In genomic region chr10:61902448-61903183, GRCh38 we compare ENCODE assay signal across 1 cellular context.
A peak's percentile ranks its signal among the peaks of the same experiment; 100 is the strongest.
TF ChIP-seq lines count a peak whose summit lies in the region.

No MANE protein-coding gene starts in this region.

TF ChIP-seq in HEK293, 187 proteins besides CTCF, POLR2A, EP300 and RAD21 (continued from another document and continues in another):
- TF ChIP-seq, protein P1, sequence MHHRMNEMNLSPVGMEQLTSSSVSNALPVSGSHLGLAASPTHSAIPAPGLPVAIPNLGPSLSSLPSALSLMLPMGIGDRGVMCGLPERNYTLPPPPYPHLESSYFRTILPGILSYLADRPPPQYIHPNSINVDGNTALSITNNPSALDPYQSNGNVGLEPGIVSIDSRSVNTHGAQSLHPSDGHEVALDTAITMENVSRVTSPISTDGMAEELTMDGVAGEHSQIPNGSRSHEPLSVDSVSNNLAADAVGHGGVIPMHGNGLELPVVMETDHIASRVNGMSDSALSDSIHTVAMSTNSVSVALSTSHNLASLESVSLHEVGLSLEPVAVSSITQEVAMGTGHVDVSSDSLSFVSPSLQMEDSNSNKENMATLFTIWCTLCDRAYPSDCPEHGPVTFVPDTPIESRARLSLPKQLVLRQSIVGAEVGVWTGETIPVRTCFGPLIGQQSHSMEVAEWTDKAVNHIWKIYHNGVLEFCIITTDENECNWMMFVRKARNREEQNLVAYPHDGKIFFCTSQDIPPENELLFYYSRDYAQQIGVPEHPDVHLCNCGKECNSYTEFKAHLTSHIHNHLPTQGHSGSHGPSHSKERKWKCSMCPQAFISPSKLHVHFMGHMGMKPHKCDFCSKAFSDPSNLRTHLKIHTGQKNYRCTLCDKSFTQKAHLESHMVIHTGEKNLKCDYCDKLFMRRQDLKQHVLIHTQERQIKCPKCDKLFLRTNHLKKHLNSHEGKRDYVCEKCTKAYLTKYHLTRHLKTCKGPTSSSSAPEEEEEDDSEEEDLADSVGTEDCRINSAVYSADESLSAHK (tag by site-specific recombination; IDR thresholded peaks at IDR 0.05) = peak; percentile 63
- TF ChIP-seq ZNF785 (tag by site-specific recombination; IDR thresholded peaks at IDR 0.05) = no peak
- TF ChIP-seq ZNF148 (tag by site-specific recombination; IDR thresholded peaks at IDR 0.05; ENCODE audit: borderline replicate concordance) = no peak
- no peak for TF ChIP-seq OVOL3 (tag by site-specific recombination; IDR thresholded peaks at IDR 0.05)
- TF ChIP-seq, protein P2, sequence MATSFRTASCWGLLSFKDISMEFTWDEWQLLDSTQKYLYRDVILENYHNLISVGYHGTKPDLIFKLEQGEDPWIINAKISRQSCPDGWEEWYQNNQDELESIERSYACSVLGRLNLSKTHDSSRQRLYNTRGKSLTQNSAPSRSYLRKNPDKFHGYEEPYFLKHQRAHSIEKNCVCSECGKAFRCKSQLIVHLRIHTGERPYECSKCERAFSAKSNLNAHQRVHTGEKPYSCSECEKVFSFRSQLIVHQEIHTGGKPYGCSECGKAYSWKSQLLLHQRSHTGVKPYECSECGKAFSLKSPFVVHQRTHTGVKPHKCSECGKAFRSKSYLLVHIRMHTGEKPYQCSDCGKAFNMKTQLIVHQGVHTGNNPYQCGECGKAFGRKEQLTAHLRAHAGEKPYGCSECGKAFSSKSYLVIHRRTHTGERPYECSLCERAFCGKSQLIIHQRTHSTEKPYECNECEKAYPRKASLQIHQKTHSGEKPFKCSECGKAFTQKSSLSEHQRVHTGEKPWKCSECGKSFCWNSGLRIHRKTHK (tag by site-specific recombination; IDR thresholded peaks at IDR 0.05) = no peak
- no peak; the same call in 1 of the 2 replicates for TF ChIP-seq TSHZ1 (tag by site-specific recombination; IDR thresholded peaks at IDR 0.05; ENCODE audit: borderline replicate concordance)
- TF ChIP-seq ZFP69B (tag by site-specific recombination; IDR thresholded peaks at IDR 0.05) = peak; percentile 94
- TF ChIP-seq ZNF16 (tag by site-specific recombination; IDR thresholded peaks at IDR 0.05; ENCODE audit: low read depth) = no peak
- no peak for TF ChIP-seq ZNF292 (tag by site-specific recombination; IDR thresholded peaks at IDR 0.05; ENCODE audit: borderline replicate concordance, low read depth)
- TF ChIP-seq ZNF596 (tag by site-specific recombination; IDR thresholded peaks at IDR 0.05) = no peak
- TF ChIP-seq ELK4 (IDR thresholded peaks at IDR 0.05; ENCODE audit: borderline replicate concordance, low read depth, low read length) = no peak
- no peak for TF ChIP-seq PRDM1 (tag by site-specific recombination; IDR thresholded peaks at IDR 0.05)
- no peak for TF ChIP-seq ZNF585B (tag by site-specific recombination; IDR thresholded peaks at IDR 0.05)
- no peak for TF ChIP-seq KLF9 (tag by site-specific recombination; IDR thresholded peaks at IDR 0.05; ENCODE audit: low read depth)
- peak; percentile 8; the same call in 1 of the 2 replicates for TF ChIP-seq MYNN (tag by site-specific recombination; IDR thresholded peaks at IDR 0.05; ENCODE audit: borderline replicate concordance)
- no peak for TF ChIP-seq ZNF114 (tag by site-specific recombination; IDR thresholded peaks at IDR 0.05)
- TF ChIP-seq ZBTB49 (tag by site-specific recombination; IDR thresholded peaks at IDR 0.05; ENCODE audit: low read depth) = no peak
- TF ChIP-seq ZNF514 (tag by site-specific recombination; IDR thresholded peaks at IDR 0.05) = no peak
- TF ChIP-seq HOXD13 (CRISPR knock-in tag; IDR thresholded peaks at IDR 0.05; ENCODE audit: borderline replicate concordance) = no peak
- TF ChIP-seq, protein P3, sequence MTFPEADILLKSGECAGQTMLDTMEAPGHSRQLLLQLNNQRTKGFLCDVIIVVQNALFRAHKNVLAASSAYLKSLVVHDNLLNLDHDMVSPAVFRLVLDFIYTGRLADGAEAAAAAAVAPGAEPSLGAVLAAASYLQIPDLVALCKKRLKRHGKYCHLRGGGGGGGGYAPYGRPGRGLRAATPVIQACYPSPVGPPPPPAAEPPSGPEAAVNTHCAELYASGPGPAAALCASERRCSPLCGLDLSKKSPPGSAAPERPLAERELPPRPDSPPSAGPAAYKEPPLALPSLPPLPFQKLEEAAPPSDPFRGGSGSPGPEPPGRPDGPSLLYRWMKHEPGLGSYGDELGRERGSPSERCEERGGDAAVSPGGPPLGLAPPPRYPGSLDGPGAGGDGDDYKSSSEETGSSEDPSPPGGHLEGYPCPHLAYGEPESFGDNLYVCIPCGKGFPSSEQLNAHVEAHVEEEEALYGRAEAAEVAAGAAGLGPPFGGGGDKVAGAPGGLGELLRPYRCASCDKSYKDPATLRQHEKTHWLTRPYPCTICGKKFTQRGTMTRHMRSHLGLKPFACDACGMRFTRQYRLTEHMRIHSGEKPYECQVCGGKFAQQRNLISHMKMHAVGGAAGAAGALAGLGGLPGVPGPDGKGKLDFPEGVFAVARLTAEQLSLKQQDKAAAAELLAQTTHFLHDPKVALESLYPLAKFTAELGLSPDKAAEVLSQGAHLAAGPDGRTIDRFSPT (tag by site-specific recombination; IDR thresholded peaks at IDR 0.05) = no peak
- TF ChIP-seq BCL11B (tag by site-specific recombination; IDR thresholded peaks at IDR 0.05; ENCODE audit: low read depth) = peak; percentile 73; the same call in 1 of the 2 replicates
- TF ChIP-seq ZNF416 (tag by site-specific recombination; IDR thresholded peaks at IDR 0.05) = no peak
- TF ChIP-seq ZNF777 (tag by site-specific recombination; IDR thresholded peaks at IDR 0.05; ENCODE audit: borderline replicate concordance) = no peak
- TF ChIP-seq SP3 (tag by site-specific recombination; IDR thresholded peaks at IDR 0.05) = no peak; the same call in 1 of the 2 replicates
- no peak for TF ChIP-seq ZIC2 (tag by site-specific recombination; IDR thresholded peaks at IDR 0.05)
- TF ChIP-seq ZNF155 (tag by site-specific recombination; IDR thresholded peaks at IDR 0.05) = no peak
- peak; percentile 83 for TF ChIP-seq SP7 (tag by site-specific recombination; IDR thresholded peaks at IDR 0.05)
- no peak for TF ChIP-seq ZNF404 (tag by site-specific recombination; IDR thresholded peaks at IDR 0.05)
- TF ChIP-seq GLI4 (tag by site-specific recombination; IDR thresholded peaks at IDR 0.05) = no peak
- peak; percentile 60; the same call in 1 of the 2 replicates for TF ChIP-seq ZNF394 (tag by site-specific recombination; IDR thresholded peaks at IDR 0.05; ENCODE audit: borderline replicate concordance)
- no peak for TF ChIP-seq ZNF132 (tag by site-specific recombination; IDR thresholded peaks at IDR 0.05; ENCODE audit: borderline replicate concordance)
- TF ChIP-seq FEZF1 (tag by site-specific recombination; IDR thresholded peaks at IDR 0.05) = peak; percentile 77
- no peak for TF ChIP-seq ZNF140 (tag by site-specific recombination; IDR thresholded peaks at IDR 0.05)
- no peak for TF ChIP-seq ZNF670 (tag by site-specific recombination; IDR thresholded peaks at IDR 0.05; ENCODE audit: low read depth)
- no peak for TF ChIP-seq ZNF174 (tag by site-specific recombination; IDR thresholded peaks at IDR 0.05)
- TF ChIP-seq ZBTB21 (tag by site-specific recombination; IDR thresholded peaks at IDR 0.05) = 0 out of 2 replicates have a peak, but pooled peaks have one; percentile 53
- TF ChIP-seq ZNF510 (tag by site-specific recombination; IDR thresholded peaks at IDR 0.05; ENCODE audit: insufficient replicate concordance) = no peak
- no peak for TF ChIP-seq ZNF560 (tag by site-specific recombination; IDR thresholded peaks at IDR 0.05; ENCODE audit: borderline replicate concordance)
- no peak for TF ChIP-seq ZNF302 (tag by site-specific recombination; IDR thresholded peaks at IDR 0.05; ENCODE audit: low read depth)
- TF ChIP-seq, protein P4, sequence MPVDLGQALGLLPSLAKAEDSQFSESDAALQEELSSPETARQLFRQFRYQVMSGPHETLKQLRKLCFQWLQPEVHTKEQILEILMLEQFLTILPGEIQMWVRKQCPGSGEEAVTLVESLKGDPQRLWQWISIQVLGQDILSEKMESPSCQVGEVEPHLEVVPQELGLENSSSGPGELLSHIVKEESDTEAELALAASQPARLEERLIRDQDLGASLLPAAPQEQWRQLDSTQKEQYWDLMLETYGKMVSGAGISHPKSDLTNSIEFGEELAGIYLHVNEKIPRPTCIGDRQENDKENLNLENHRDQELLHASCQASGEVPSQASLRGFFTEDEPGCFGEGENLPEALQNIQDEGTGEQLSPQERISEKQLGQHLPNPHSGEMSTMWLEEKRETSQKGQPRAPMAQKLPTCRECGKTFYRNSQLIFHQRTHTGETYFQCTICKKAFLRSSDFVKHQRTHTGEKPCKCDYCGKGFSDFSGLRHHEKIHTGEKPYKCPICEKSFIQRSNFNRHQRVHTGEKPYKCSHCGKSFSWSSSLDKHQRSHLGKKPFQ (tag by site-specific recombination; IDR thresholded peaks at IDR 0.05) = no peak
- TF ChIP-seq, protein P5, sequence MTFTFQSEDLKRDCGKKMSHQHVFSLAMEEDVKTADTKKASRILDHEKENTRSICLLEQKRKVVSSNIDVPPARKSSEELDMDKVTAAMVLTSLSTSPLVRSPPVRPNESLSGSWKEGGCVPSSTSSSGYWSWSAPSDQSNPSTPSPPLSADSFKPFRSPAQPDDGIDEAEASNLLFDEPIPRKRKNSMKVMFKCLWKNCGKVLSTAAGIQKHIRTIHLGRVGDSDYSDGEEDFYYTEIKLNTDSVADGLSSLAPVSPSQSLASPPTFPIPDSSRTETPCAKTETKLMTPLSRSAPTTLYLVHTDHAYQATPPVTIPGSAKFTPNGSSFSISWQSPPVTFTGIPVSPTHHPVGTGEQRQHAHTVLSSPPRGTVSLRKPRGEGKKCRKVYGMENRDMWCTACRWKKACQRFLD (tag by site-specific recombination; IDR thresholded peaks at IDR 0.05) = no peak
